1 cellular context compared by ENCODE assay signal in genomic region chr11:9565822-9566560, GRCh38.
TF ChIP-seq lines count a peak whose summit lies in the region.

No MANE protein-coding gene starts in this region.

TF ChIP-seq in HepG2, 621 proteins besides CTCF, POLR2A, EP300 and RAD21 (continued from another document and continues in another):
- TF ChIP-seq SOX6 (IDR thresholded peaks at IDR 0.05) (no peak), SOX6 (CRISPR knock-in tag; IDR thresholded peaks at IDR 0.05) (peak; percentile 91), SALL1 (CRISPR knock-in tag; IDR thresholded peaks at IDR 0.05) (peak; percentile 66), RCOR2 (CRISPR knock-in tag; IDR thresholded peaks at IDR 0.05) (peak; percentile 59; the same call in 1 of the 2 replicates), HMGA1 (CRISPR knock-in tag; conservative IDR thresholded peaks at IDR 0.05) (no peak), DPF2 (CRISPR knock-in tag; IDR thresholded peaks at IDR 0.05; ENCODE audit: borderline replicate concordance, low read depth) (peak; percentile 66; the same call in 1 of the 2 replicates), POGZ (CRISPR knock-in tag; IDR thresholded peaks at IDR 0.05) (peak; percentile 73), EED (CRISPR knock-in tag; IDR thresholded peaks at IDR 0.05) (no peak), HNF1B (CRISPR knock-in tag; IDR thresholded peaks at IDR 0.05) (peak; percentile 83; the same call in 1 of the 2 replicates), RORA (CRISPR knock-in tag; IDR thresholded peaks at IDR 0.05) (no peak), RARA (CRISPR knock-in tag; IDR thresholded peaks at IDR 0.05) (peak; percentile 51), ZNF232 (CRISPR knock-in tag; IDR thresholded peaks at IDR 0.05; ENCODE audit: borderline replicate concordance) (no peak), HNRNPL (IDR thresholded peaks at IDR 0.05; ENCODE audit: low read depth, low read length) (no peak), PHF21A (CRISPR knock-in tag; IDR thresholded peaks at IDR 0.05) (peak; percentile 60; the same call in 1 of the 2 replicates), RXRB (CRISPR knock-in tag; IDR thresholded peaks at IDR 0.05; ENCODE audit: borderline replicate concordance) (peak; percentile 74), ZNF362 (CRISPR knock-in tag; IDR thresholded peaks at IDR 0.05; ENCODE audit: borderline replicate concordance) (peak; percentile 73; the same call in 1 of the 2 replicates), GABPB1 (CRISPR knock-in tag; IDR thresholded peaks at IDR 0.05) (0 out of 2 replicates have a peak, but pooled peaks have one; percentile 16), PPARG (CRISPR knock-in tag; conservative IDR thresholded peaks at IDR 0.05) (peak; percentile 42; the same call in 1 of the 2 replicates), PAXIP1 (CRISPR knock-in tag; conservative IDR thresholded peaks at IDR 0.05) (peak; percentile 70), NCOA2 (CRISPR knock-in tag; IDR thresholded peaks at IDR 0.05) (peak; percentile 51; the same call in 1 of the 2 replicates), ZEB1 (IDR thresholded peaks at IDR 0.05; ENCODE audit: insufficient replicate concordance, low read depth) (no peak), ZNF510 (CRISPR knock-in tag; IDR thresholded peaks at IDR 0.05; ENCODE audit: low read depth) (no peak), USF2 (IDR thresholded peaks at IDR 0.05; ENCODE audit: low read depth, low read length) (no peak), USF2 (CRISPR knock-in tag; IDR thresholded peaks at IDR 0.05; ENCODE audit: borderline replicate concordance) (peak; percentile 78; the same call in 1 of the 2 replicates), JUN (CRISPR knock-in tag; IDR thresholded peaks at IDR 0.05) (peak; percentile 98), BHLHE40 (IDR thresholded peaks at IDR 0.05; ENCODE audit: low read length) (0 out of 2 replicates have a peak, but pooled peaks have one; percentile 4), ZNF746 (CRISPR knock-in tag; IDR thresholded peaks at IDR 0.05) (no peak), SMAD9 (CRISPR knock-in tag; IDR thresholded peaks at IDR 0.05) (no peak), ZNF431 (CRISPR knock-in tag; IDR thresholded peaks at IDR 0.05; ENCODE audit: borderline replicate concordance, low read depth) (no peak), ZNF703 (CRISPR knock-in tag; IDR thresholded peaks at IDR 0.05; ENCODE audit: borderline replicate concordance) (no peak), POLR2AphosphoS5 (IDR thresholded peaks at IDR 0.05; ENCODE audit: low read depth, low read length) (peak; percentile 37; the same call in 1 of the 2 replicates), MAZ (IDR thresholded peaks at IDR 0.05; ENCODE audit: borderline replicate concordance, low read depth, low read length) (no peak), MAZ (CRISPR knock-in tag; IDR thresholded peaks at IDR 0.05; ENCODE audit: low read depth) (no peak)
- TF ChIP-seq, protein P1, sequence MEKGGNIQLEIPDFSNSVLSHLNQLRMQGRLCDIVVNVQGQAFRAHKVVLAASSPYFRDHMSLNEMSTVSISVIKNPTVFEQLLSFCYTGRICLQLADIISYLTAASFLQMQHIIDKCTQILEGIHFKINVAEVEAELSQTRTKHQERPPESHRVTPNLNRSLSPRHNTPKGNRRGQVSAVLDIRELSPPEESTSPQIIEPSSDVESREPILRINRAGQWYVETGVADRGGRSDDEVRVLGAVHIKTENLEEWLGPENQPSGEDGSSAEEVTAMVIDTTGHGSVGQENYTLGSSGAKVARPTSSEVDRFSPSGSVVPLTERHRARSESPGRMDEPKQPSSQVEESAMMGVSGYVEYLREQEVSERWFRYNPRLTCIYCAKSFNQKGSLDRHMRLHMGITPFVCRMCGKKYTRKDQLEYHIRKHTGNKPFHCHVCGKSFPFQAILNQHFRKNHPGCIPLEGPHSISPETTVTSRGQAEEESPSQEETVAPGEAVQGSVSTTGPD (CRISPR knock-in tag; IDR thresholded peaks at IDR 0.05), result no peak
- TF ChIP-seq, protein P2, sequence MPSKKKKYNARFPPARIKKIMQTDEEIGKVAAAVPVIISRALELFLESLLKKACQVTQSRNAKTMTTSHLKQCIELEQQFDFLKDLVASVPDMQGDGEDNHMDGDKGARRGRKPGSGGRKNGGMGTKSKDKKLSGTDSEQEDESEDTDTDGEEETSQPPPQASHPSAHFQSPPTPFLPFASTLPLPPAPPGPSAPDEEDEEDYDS (CRISPR knock-in tag; IDR thresholded peaks at IDR 0.05), result peak; percentile 79
- TF ChIP-seq, protein P3, sequence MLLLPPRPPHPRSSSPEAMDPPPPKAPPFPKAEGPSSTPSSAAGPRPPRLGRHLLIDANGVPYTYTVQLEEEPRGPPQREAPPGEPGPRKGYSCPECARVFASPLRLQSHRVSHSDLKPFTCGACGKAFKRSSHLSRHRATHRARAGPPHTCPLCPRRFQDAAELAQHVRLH (CRISPR knock-in tag; IDR thresholded peaks at IDR 0.05; ENCODE audit: borderline replicate concordance, low read depth), result peak; percentile 55; the same call in 1 of the 2 replicates
- TF ChIP-seq, protein P4, sequence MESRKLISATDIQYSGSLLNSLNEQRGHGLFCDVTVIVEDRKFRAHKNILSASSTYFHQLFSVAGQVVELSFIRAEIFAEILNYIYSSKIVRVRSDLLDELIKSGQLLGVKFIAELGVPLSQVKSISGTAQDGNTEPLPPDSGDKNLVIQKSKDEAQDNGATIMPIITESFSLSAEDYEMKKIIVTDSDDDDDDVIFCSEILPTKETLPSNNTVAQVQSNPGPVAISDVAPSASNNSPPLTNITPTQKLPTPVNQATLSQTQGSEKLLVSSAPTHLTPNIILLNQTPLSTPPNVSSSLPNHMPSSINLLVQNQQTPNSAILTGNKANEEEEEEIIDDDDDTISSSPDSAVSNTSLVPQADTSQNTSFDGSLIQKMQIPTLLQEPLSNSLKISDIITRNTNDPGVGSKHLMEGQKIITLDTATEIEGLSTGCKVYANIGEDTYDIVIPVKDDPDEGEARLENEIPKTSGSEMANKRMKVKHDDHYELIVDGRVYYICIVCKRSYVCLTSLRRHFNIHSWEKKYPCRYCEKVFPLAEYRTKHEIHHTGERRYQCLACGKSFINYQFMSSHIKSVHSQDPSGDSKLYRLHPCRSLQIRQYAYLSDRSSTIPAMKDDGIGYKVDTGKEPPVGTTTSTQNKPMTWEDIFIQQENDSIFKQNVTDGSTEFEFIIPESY (CRISPR knock-in tag; IDR thresholded peaks at IDR 0.05), result 0 out of 2 replicates have a peak, but pooled peaks have one; percentile 47
- TF ChIP-seq, protein P5, sequence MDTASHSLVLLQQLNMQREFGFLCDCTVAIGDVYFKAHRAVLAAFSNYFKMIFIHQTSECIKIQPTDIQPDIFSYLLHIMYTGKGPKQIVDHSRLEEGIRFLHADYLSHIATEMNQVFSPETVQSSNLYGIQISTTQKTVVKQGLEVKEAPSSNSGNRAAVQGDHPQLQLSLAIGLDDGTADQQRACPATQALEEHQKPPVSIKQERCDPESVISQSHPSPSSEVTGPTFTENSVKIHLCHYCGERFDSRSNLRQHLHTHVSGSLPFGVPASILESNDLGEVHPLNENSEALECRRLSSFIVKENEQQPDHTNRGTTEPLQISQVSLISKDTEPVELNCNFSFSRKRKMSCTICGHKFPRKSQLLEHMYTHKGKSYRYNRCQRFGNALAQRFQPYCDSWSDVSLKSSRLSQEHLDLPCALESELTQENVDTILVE (CRISPR knock-in tag; IDR thresholded peaks at IDR 0.05), result no peak; the same call in none of the 2 replicates
- TF ChIP-seq, protein P6, sequence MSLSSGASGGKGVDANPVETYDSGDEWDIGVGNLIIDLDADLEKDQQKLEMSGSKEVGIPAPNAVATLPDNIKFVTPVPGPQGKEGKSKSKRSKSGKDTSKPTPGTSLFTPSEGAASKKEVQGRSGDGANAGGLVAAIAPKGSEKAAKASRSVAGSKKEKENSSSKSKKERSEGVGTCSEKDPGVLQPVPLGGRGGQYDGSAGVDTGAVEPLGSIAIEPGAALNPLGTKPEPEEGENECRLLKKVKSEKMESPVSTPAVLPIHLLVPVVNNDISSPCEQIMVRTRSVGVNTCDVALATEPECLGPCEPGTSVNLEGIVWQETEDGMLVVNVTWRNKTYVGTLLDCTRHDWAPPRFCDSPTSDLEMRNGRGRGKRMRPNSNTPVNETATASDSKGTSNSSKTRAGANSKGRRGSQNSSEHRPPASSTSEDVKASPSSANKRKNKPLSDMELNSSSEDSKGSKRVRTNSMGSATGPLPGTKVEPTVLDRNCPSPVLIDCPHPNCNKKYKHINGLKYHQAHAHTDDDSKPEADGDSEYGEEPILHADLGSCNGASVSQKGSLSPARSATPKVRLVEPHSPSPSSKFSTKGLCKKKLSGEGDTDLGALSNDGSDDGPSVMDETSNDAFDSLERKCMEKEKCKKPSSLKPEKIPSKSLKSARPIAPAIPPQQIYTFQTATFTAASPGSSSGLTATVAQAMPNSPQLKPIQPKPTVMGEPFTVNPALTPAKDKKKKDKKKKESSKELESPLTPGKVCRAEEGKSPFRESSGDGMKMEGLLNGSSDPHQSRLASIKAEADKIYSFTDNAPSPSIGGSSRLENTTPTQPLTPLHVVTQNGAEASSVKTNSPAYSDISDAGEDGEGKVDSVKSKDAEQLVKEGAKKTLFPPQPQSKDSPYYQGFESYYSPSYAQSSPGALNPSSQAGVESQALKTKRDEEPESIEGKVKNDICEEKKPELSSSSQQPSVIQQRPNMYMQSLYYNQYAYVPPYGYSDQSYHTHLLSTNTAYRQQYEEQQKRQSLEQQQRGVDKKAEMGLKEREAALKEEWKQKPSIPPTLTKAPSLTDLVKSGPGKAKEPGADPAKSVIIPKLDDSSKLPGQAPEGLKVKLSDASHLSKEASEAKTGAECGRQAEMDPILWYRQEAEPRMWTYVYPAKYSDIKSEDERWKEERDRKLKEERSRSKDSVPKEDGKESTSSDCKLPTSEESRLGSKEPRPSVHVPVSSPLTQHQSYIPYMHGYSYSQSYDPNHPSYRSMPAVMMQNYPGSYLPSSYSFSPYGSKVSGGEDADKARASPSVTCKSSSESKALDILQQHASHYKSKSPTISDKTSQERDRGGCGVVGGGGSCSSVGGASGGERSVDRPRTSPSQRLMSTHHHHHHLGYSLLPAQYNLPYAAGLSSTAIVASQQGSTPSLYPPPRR (CRISPR knock-in tag; IDR thresholded peaks at IDR 0.05; ENCODE audit: borderline replicate concordance), result peak; percentile 75; the same call in 1 of the 2 replicates
- TF ChIP-seq, protein P7, sequence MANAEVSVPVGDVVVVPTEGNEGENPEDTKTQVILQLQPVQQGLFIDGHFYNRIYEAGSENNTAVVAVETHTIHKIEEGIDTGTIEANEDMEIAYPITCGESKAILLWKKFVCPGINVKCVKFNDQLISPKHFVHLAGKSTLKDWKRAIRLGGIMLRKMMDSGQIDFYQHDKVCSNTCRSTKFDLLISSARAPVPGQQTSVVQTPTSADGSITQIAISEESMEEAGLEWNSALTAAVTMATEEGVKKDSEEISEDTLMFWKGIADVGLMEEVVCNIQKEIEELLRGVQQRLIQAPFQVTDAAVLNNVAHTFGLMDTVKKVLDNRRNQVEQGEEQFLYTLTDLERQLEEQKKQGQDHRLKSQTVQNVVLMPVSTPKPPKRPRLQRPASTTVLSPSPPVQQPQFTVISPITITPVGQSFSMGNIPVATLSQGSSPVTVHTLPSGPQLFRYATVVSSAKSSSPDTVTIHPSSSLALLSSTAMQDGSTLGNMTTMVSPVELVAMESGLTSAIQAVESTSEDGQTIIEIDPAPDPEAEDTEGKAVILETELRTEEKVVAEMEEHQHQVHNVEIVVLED (CRISPR knock-in tag; IDR thresholded peaks at IDR 0.05; ENCODE audit: borderline replicate concordance), result no peak
